ENCODE assay signal across 22 cellular contexts in genomic region chr5:100520348-100520747, GRCh38. TPM values are rescaled to one million over a fixed set of nuclear protein-coding genes. Genes with fewer than 3 reads are reported as not detected.
DNase-seq lines count a peak whose midpoint lies in the region; ATAC-seq and TF ChIP-seq lines count a peak whose summit lies in the region.
"Had no signal": no experiment of that assay in that cellular context is flagged by ENCODE, and none has a peak within 500 bp of the region (broad histone marks: within the 10 kb centered on the region; RNA-seq: fewer than 3 reads in every experiment).

No MANE protein-coding gene starts in this region.

- no peaks in the 10 kb centered on the region for H3K9me3 ChIP-seq in ovary
- H3K9me3 ChIP-seq: pancreas had no signal

- no peaks in the 10 kb centered on the region for H3K4me1 ChIP-seq in ovary (ENCODE audit: insufficient read depth)
- H3K4me1 ChIP-seq: adrenal gland, pancreas had no signal

- H3K27ac ChIP-seq in C4-2B (no peak overlapping the region), ovary (no peak overlapping the region)
- H3K27ac ChIP-seq: adrenal gland, coronary artery, pancreas, RWPE1 had no signal

- no peak overlapping the region for H3K4me3 ChIP-seq in ovary
- H3K4me3 ChIP-seq: adrenal gland, coronary artery, pancreas had no signal

- no peak for TF ChIP-seq EP300 in ovary (IDR thresholded peaks at IDR 0.05)

- TF ChIP-seq CTCF in C4-2B (conservative IDR thresholded peaks at IDR 0.05) (peak; percentile 35), ovary (IDR thresholded peaks at IDR 0.05) (no peak)

- DNase-seq in HT-29 (ENCODE audit: low spot score), result peak; percentile 9
- peak; percentile 28 for DNase-seq in SK-MEL-5 (ENCODE audit: low read depth, low spot score)
- peak; percentile 62 for DNase-seq in islet precursor cell
- DNase-seq in ovary, result no peak
- DNase-seq in NCI-H2227 treated with DMSO at 0.1 percent for 48 hours (lab: John Stamatoyannopoulos, UW), result no peak
- DNase-seq: activated CD8-positive, alpha-beta T cell treated with anti-CD3 and anti-CD28 coated beads for 36 hours; activated gamma-delta T cell; activated T-cell treated with anti-CD3 and anti-CD28 coated beads for 4 hours; adrenal gland; HCEC 1CT; left cardiac atrium; naive thymus-derived CD8-positive, alpha-beta T cell; NCI-H1105 treated with DMSO at 0.1 percent for 48 hours; NCI-H510A treated with DMSO at 0.1 percent for 48 hours; pancreas had no signal

- in situ Hi-C loops in SK-MEL-5 (cut with HindIII; ENCODE audit: low pct_unique_long_range_greater_than_20kb, low sequenced_read_pairs), result no loop called here

- intact Hi-C loops in ovary (cut with DNase I), result no loop called here

- ATAC-seq in HG02763 (IDR thresholded peaks at IDR 0.05; ENCODE audit: unreplicated experiment) (no peak), HG03045 (IDR thresholded peaks at IDR 0.05; ENCODE audit: unreplicated experiment) (no peak)
- ATAC-seq: activated CD4-positive, CD25-positive, alpha-beta regulatory T cell treated with anti-CD3 and anti-CD28 coated beads, Interleukin-2, amount 50 U/mL, for 24 hours; activated CD8-positive, alpha-beta T cell treated with anti-CD3 and anti-CD28 coated beads for 36 hours; left cardiac atrium; naive thymus-derived CD8-positive, alpha-beta T cell; pancreas; sciatic nerve had no signal

- no peaks in the 10 kb centered on the region for H3K36me3 ChIP-seq in ovary
- H3K36me3 ChIP-seq: adrenal gland, pancreas had no signal

- WGBS in ovary, 3 donors, result 69 to 82% (median 79%) methylated on average over 1 of the region's 1 CpG

- no peak for TF ChIP-seq POLR2A in ovary (IDR thresholded peaks at IDR 0.05)

- no peaks in the 10 kb centered on the region for H3K27me3 ChIP-seq in ovary
- H3K27me3 ChIP-seq: adrenal gland, pancreas had no signal

RNA-seq across cellular contexts. Expression of gene FAM174A, which starts 14.8 kb away (rescaled TPM):
- total RNA-seq in HT-29 (2014; rRNA removed; shearing (Covaris generic)), result 18.1 and 20.6 TPM in 2 replicates
- 22.8 and 25.3 TPM in 2 replicates for total RNA-seq in SK-MEL-5 (2014; rRNA removed; shearing (Covaris generic))
- polyA plus RNA-seq in SK-MEL-5 (2015; cell fraction: cytosol; rRNA removed), result 27.5 and 28.1 TPM in 2 replicates
- 4.9 and 13.7 TPM in 2 replicates for polyA plus RNA-seq in SK-MEL-5 (2015; cell fraction: nucleus; rRNA removed)
- 10 to 100 TPM in 5 of 7 donors, 1 to 10 TPM in 2; 8.4 to 61.8 (median 11.7) TPM for total RNA-seq in ovary
- polyA plus RNA-seq in ovary, result 10 to 100 TPM; 22.6 to 23.1 TPM

Comparison
In these comparisons a context has a peak if more than half of its experiments do, and no peak if none do; other contexts are left out.
1. DNase-seq: peak in HT-29 (single experiment), SK-MEL-5 (single experiment) and islet precursor cell (single experiment); none in ovary (0 of 5) and NCI-H2227 treated with DMSO at 0.1 percent for 48 hours (single experiment).